ENCODE assay signal across 23 cellular contexts in genomic region chr12:119227292-119227691, GRCh38. TPM values are rescaled to one million over a fixed set of nuclear protein-coding genes. Genes with fewer than 3 reads are reported as not detected.
DNase-seq lines count a peak whose midpoint lies in the region; ATAC-seq and TF ChIP-seq lines count a peak whose summit lies in the region.
"Had no signal": no experiment of that assay in that cellular context is flagged by ENCODE, and none has a peak within 500 bp of the region (broad histone marks: within the 10 kb centered on the region; RNA-seq: fewer than 3 reads in every experiment).

No MANE protein-coding gene starts in this region.

- WGBS in mammary epithelial cell (ENCODE audit: low coverage, missing lambda C conversion rate) = 40% methylated on average over 3 of the region's 3 CpGs

- H3K79me2 ChIP-seq in mammary epithelial cell (ENCODE audit: insufficient read depth, low read length) = no peaks in the 10 kb centered on the region

- H3K27ac Mint-ChIP-seq in MCF 10A (ENCODE audit: low read depth, unreplicated experiment) = no peak overlapping the region
- H3K27ac Mint-ChIP-seq: CD8-positive, alpha-beta memory T cell; GM23338 had no signal

- H3K36me3 Mint-ChIP-seq in MCF 10A (ENCODE audit: insufficient read depth, unreplicated experiment) = no peaks in the 10 kb centered on the region
- H3K36me3 Mint-ChIP-seq: CD8-positive, alpha-beta memory T cell had no signal

- intact Hi-C loops in MCF 10A (cut with micrococcal nuclease) = loop anchor here (10.0 kb wide), 1 partner anchor 52 kb away; the partner anchor contains the start of gene HSPB8
- intact Hi-C loops in mammary epithelial cell (cut with micrococcal nuclease) = no loop called here
- intact Hi-C loops in left lung (cut with DNase I) = no loop called here

- POLR2A ChIA-PET in MCF 10A (lab: Yijun Ruan, JAX) = no interaction called here

- peak; percentile 5 for DNase-seq in MCF 10A (ENCODE audit: unreplicated experiment)
- no peak for DNase-seq in mammary epithelial cell
- DNase-seq in RKO (ENCODE audit: low spot score) = peak; percentile 30
- no peak for DNase-seq in left lung
- no peak for DNase-seq in DMS 273 (lab: John Stamatoyannopoulos, UW; ENCODE audit: unreplicated experiment)
- no peak for DNase-seq in stimulated activated CD4-positive, alpha-beta T cell treated with anti-CD3 and anti-CD28 coated beads, Interleukin-2, amount 100 ng/mL, for 48 hours
- DNase-seq: 8988T; Calu3; CD8-positive, alpha-beta memory T cell; HCEC 1CT; KBM-7; NCI-H1694 treated with DMSO at 0.1 percent for 48 hours; NCI-H2081 treated with DMSO at 0.1 percent for 48 hours; NCI-H2171 treated with DMSO at 0.1 percent for 48 hours; NCI-H524 treated with DMSO at 0.1 percent for 48 hours; NCI-H82; Peyer's patch; T-helper 1 cell had no signal

- BruUV-seq in MCF 10A (replicated peaks; lab: Mats Ljungman, UMichigan) (no TSS peak), mammary epithelial cell (replicated peaks; lab: Mats Ljungman, UMichigan) (no TSS peak)

- no peak overlapping the region for H2AFZ ChIP-seq in mammary epithelial cell (ENCODE audit: low read depth, low read length)
- H2AFZ ChIP-seq: GM23338 had no signal

- no peaks in the 10 kb centered on the region for H4K20me1 ChIP-seq in mammary epithelial cell (ENCODE audit: insufficient read depth, low read length)

- peaks cover 6% of the 10 kb centered on the region for H3K9me3 ChIP-seq in mammary epithelial cell (replicated peaks; ENCODE audit: insufficient read depth, low read length)
- H3K9me3 ChIP-seq in left lung = no peaks in the 10 kb centered on the region
- H3K9me3 ChIP-seq: Peyer's patch, SJSA1 had no signal

- no peak overlapping the region for H3K4me3 Mint-ChIP-seq in MCF 10A (ENCODE audit: unreplicated experiment)
- H3K4me3 Mint-ChIP-seq: CD8-positive, alpha-beta memory T cell; GM23338 had no signal

- CTCF ChIA-PET in MCF 10A (lab: Yijun Ruan, JAX) (no interaction called here), mammary epithelial cell (lab: Charles Lee; ENCODE audit: low non-redundant PET) (no interaction called here)

- H3K27ac ChIP-seq in mammary epithelial cell (ENCODE audit: insufficient read depth, low read depth, low read length) (no peak overlapping the region), left lung (no peak overlapping the region)
- H3K27ac ChIP-seq: C4-2B, Peyer's patch, SJSA1 had no signal

- no peak overlapping the region for H3K4me2 ChIP-seq in mammary epithelial cell (ENCODE audit: insufficient read depth, low read depth, low read length)
- H3K4me2 ChIP-seq: GM23338 had no signal

- in situ Hi-C loops in mammary epithelial cell (cut with MboI; ENCODE audit: low sequenced_read_pairs in 2 of 2) = no loop called here

- dilution Hi-C loops in mammary epithelial cell (cut with HindIII; ENCODE audit: low sequenced_read_pairs) = no loop called here

- no peaks in the 10 kb centered on the region for H3K27me3 Mint-ChIP-seq in MCF 10A (ENCODE audit: insufficient read depth, unreplicated experiment)

- ATAC-seq in left lung (peak; percentile 35), GM21526 (IDR thresholded peaks at IDR 0.05; ENCODE audit: low FRiP score, unreplicated experiment) (no peak)
- ATAC-seq: GM23338, Right ventricle myocardium inferior had no signal

- H3K36me3 ChIP-seq in mammary epithelial cell (ENCODE audit: insufficient read depth, low read length) (no peaks in the 10 kb centered on the region), left lung (no peaks in the 10 kb centered on the region)
- H3K36me3 ChIP-seq: Peyer's patch, SJSA1 had no signal

- TF ChIP-seq CTCF in MCF 10A (IDR thresholded peaks at IDR 0.05; ENCODE audit: unreplicated experiment) (no peak), mammary epithelial cell (conservative IDR thresholded peaks at IDR 0.05 in 1 of 2, IDR thresholded peaks at IDR 0.05 in 1 of 2; ENCODE audit: extremely low read depth in 1 of 2, insufficient read depth in 1 of 2, low read depth in 1 of 2, low read length in 2 of 2) (no peak), left lung (IDR thresholded peaks at IDR 0.05) (no peak)

- H3K4me1 ChIP-seq in mammary epithelial cell (ENCODE audit: insufficient read depth, low read length) (no peaks in the 10 kb centered on the region), left lung (no peaks in the 10 kb centered on the region)
- H3K4me1 ChIP-seq: Peyer's patch, SJSA1 had no signal

- no peak overlapping the region for H3K9ac ChIP-seq in mammary epithelial cell (ENCODE audit: insufficient read depth, low read length)

- no peak overlapping the region for H3K4me3 ChIP-seq in mammary epithelial cell (replicated peaks in 1 of 3; ENCODE audit: insufficient read depth in 1 of 3, low read depth in 2 of 3, low read length in 3 of 3)
- no peak overlapping the region for H3K4me3 ChIP-seq in left lung
- H3K4me3 ChIP-seq: GM23338, Peyer's patch, SJSA1 had no signal

- H3K4me1 Mint-ChIP-seq in MCF 10A (ENCODE audit: insufficient read depth, unreplicated experiment) = no peaks in the 10 kb centered on the region
- H3K4me1 Mint-ChIP-seq: CD8-positive, alpha-beta memory T cell had no signal

- H3K27me3 ChIP-seq in mammary epithelial cell (ENCODE audit: insufficient read depth, low read length) (no peaks in the 10 kb centered on the region), left lung (no peaks in the 10 kb centered on the region)
- H3K27me3 ChIP-seq: Peyer's patch, SJSA1 had no signal

- H3K9me3 Mint-ChIP-seq in MCF 10A (ENCODE audit: unreplicated experiment) = peaks cover 21% of the 10 kb centered on the region

RNA-seq across cellular contexts. Expression of gene HSPB8, which starts 48.6 kb away (rescaled TPM):
- total RNA-seq in MCF 10A (2022) = 0.23 and 0.27 TPM in 2 replicates
- 1 to 10 TPM in 1 of 2 donors, not detected in 1; 4.5 TPM for total RNA-seq in mammary epithelial cell
- polyA plus RNA-seq in mammary epithelial cell = not detected
- polyA minus RNA-seq in mammary epithelial cell = not detected
- 10 to 100 TPM; 64.1 to 68.6 TPM for total RNA-seq in left lung
- total RNA-seq: CD8-positive, alpha-beta memory T cell had no signal
- polyA plus RNA-seq: CD8-positive, alpha-beta memory T cell had no signal

Comparison
In these comparisons a context has a peak if more than half of its experiments do, and no peak if none do; other contexts are left out.
1. DNase-seq: peak in MCF 10A (single experiment) and RKO (single experiment); none in mammary epithelial cell (single experiment), left lung (0 of 2), DMS 273 (single experiment) and stimulated activated CD4-positive, alpha-beta T cell treated with anti-CD3 and anti-CD28 coated beads, Interleukin-2, amount 100 ng/mL, for 48 hours (0 of 2).
2. RNA of gene HSPB8, which starts 48.6 kb away (total RNA-seq): 64.1 to 68.6 TPM in left lung; 4.5 TPM in mammary epithelial cell and 0.23 to 0.27 TPM in MCF 10A; every median in the first group is over 10 times any median in the second.